Comparison of ENCODE assay signal across 32 cellular contexts in genomic region chr12:93674386-93674785, GRCh38.
"Had no signal": no experiment of that assay in that cellular context is flagged by ENCODE, and none has a peak within 500 bp of the region (broad histone marks: within the 10 kb centered on the region; RNA-seq: fewer than 3 reads in every experiment).

No MANE protein-coding gene starts in this region.

- H3K4me3 Mint-ChIP-seq: activated B cell treated with CpG ODN at 0.5 μM for 24 hours; activated CD8-positive, alpha-beta T cell treated with anti-CD3 and anti-CD28 coated beads for 36 hours; activated naive CD8-positive, alpha-beta T cell; activated T-cell treated with anti-CD3 and anti-CD28 coated beads, Interleukin-2, amount 50 U/mL, for 4 hours; activated T-helper 17 cell treated with anti-CD3 and anti-CD28 coated beads, Interleukin-2, amount 50 U/mL, for 72 hours; effector memory CD8-positive, alpha-beta T cell; T-helper 17 cell; T-helper 2 cell treated with Interferon-gamma antibody and Interleukin-4, amounts not matched to agents 5 μg/mL and 100 μg/mL, for 36 hours had no signal

- H3K27me3 ChIP-seq: body of pancreas, esophagus muscularis mucosa, foreskin keratinocyte, gastrocnemius medialis had no signal

- H3K4me1 ChIP-seq: foreskin keratinocyte had no signal

- H3K27ac ChIP-seq: body of pancreas, esophagus muscularis mucosa, foreskin keratinocyte, gastrocnemius medialis, WERI-Rb-1 had no signal

- ATAC-seq: activated CD4-positive, CD25-positive, alpha-beta regulatory T cell treated with anti-CD3 and anti-CD28 coated beads, Interleukin-2, amount 50 U/mL, for 24 hours; activated CD8-positive, alpha-beta T cell treated with anti-CD3 and anti-CD28 coated beads for 36 hours; activated T-cell treated with anti-CD3 and anti-CD28 coated beads, Interleukin-2, amount 50 U/mL, for 4 hours; activated T-helper 17 cell treated with anti-CD3 and anti-CD28 coated beads, Interleukin-2, amount 50 U/mL, for 72 hours; body of pancreas; effector memory CD8-positive, alpha-beta T cell; foreskin keratinocyte; gastrocnemius medialis; T-helper 17 cell had no signal

- DNase-seq: activated B cell treated with CpG ODN at 0.5 μM for 24 hours; activated CD4-positive, alpha-beta T cell treated with anti-CD3 and anti-CD28 coated beads for 48 hours; activated CD4-positive, alpha-beta T cell treated with anti-CD3 and anti-CD28 coated beads, Interleukin-2, amount 50 U/mL, for 1 hour; activated CD4-positive, alpha-beta T cell treated with anti-CD3 and anti-CD28 coated beads, Interleukin-2, amount 50 U/mL, for 48 hours; activated CD8-positive, alpha-beta memory T cell treated with anti-CD3 and anti-CD28 coated beads for 24 hours; activated CD8-positive, alpha-beta T cell treated with anti-CD3 and anti-CD28 coated beads for 36 hours; activated effector memory CD4-positive, alpha-beta T cell treated with Interleukin-2 at 50 U/mL for 16 hours; activated gamma-delta T cell treated with Interleukin-2 at 50 U/mL for 16 hours; activated naive CD4-positive, alpha-beta T cell treated with anti-CD3 and anti-CD28 coated beads, Interleukin-2, amount 50 U/mL, for 16 hours; activated naive CD4-positive, alpha-beta T cell treated with Interleukin-2 at 50 U/mL for 16 hours; activated T-cell treated with anti-CD3 and anti-CD28 coated beads, Interleukin-2, amount 50 U/mL, for 4 hours; amniotic stem cell; anterior cingulate cortex; body of pancreas; caudate nucleus; cortex of kidney; dermis blood vessel endothelial cell; effector CD4-positive, alpha-beta T cell; effector memory CD8-positive, alpha-beta T cell; erythroblast; foreskin keratinocyte; gastrocnemius medialis; T-helper 1 cell; T-helper 17 cell; T1000; WERI-Rb-1 had no signal

- H3K27ac Mint-ChIP-seq: activated B cell treated with CpG ODN at 0.5 μM for 24 hours; activated CD8-positive, alpha-beta T cell treated with anti-CD3 and anti-CD28 coated beads for 36 hours; activated T-helper 17 cell treated with anti-CD3 and anti-CD28 coated beads, Interleukin-2, amount 50 U/mL, for 72 hours; effector memory CD8-positive, alpha-beta T cell; T-helper 17 cell; T-helper 2 cell treated with Interferon-gamma antibody and Interleukin-4, amounts not matched to agents 5 μg/mL and 100 μg/mL, for 36 hours had no signal

- H3K36me3 ChIP-seq: esophagus muscularis mucosa, gastrocnemius medialis, WERI-Rb-1 had no signal

- H3K9me3 ChIP-seq: body of pancreas, esophagus muscularis mucosa, gastrocnemius medialis had no signal

- H3K4me3 ChIP-seq: body of pancreas, esophagus muscularis mucosa, gastrocnemius medialis had no signal

- FAIRE-seq: colon had no signal
